ENCODE assay signal across 1 cellular context in genomic region chr15:41285285-41285684, GRCh38.
TF ChIP-seq lines count a peak whose summit lies in the region.

No MANE protein-coding gene starts in this region.

TF ChIP-seq in HEK293, 187 proteins besides CTCF, POLR2A, EP300 and RAD21 (continued from another document):
- TF ChIP-seq PATZ1 (tag by site-specific recombination; IDR thresholded peaks at IDR 0.05) (0 out of 2 replicates have a peak, but pooled peaks have one; percentile 32), EGR2 (tag by site-specific recombination; IDR thresholded peaks at IDR 0.05; ENCODE audit: low read depth) (peak; percentile 59), TRIM28 (IDR thresholded peaks at IDR 0.05; ENCODE audit: borderline replicate concordance, low read length) (no peak), PRDM10 (tag by site-specific recombination; IDR thresholded peaks at IDR 0.05) (0 out of 2 replicates have a peak, but pooled peaks have one; percentile 12)
